In genomic region chr12:622420-622819, GRCh38 we compare ENCODE assay signal across 10 cellular contexts.
A peak's percentile ranks its signal among the peaks of the same experiment; 100 is the strongest.
DNase-seq lines count a peak whose midpoint lies in the region; TF ChIP-seq lines count a peak whose summit lies in the region.
"Had no signal": no experiment of that assay in that cellular context is flagged by ENCODE, and none has a peak within 500 bp of the region (broad histone marks: within the 10 kb centered on the region; RNA-seq: fewer than 3 reads in every experiment).

No MANE protein-coding gene starts in this region.

- peak overlapping the region; percentile 66 for H3K4me3 Mint-ChIP-seq in activated naive CD8-positive, alpha-beta T cell
- H3K4me3 Mint-ChIP-seq in nephron progenitor cell: no peak overlapping the region
- H3K4me3 Mint-ChIP-seq: HFFc6 had no signal

- H3K27me3 Mint-ChIP-seq in activated naive CD8-positive, alpha-beta T cell: no peaks in the 10 kb centered on the region
- H3K27me3 Mint-ChIP-seq in nephron progenitor cell (ENCODE audit: low read depth, poor library complexity): peaks cover 10% of the 10 kb centered on the region

- H3K27ac Mint-ChIP-seq in activated naive CD8-positive, alpha-beta T cell: peak overlapping the region; percentile 89
- peak overlapping the region; percentile 67 for H3K27ac Mint-ChIP-seq in nephron progenitor cell
- H3K27ac Mint-ChIP-seq: HFFc6 had no signal

- H3K4me1 Mint-ChIP-seq in activated naive CD8-positive, alpha-beta T cell (ENCODE audit: low read depth): peaks cover 40% of the 10 kb centered on the region
- H3K4me1 Mint-ChIP-seq in nephron progenitor cell: peaks cover 28% of the 10 kb centered on the region

- H3K36me3 ChIP-seq in KOPT-K1 (ENCODE audit: insufficient read depth, low read length): no peaks in the 10 kb centered on the region

- no peaks in the 10 kb centered on the region for H3K36me3 Mint-ChIP-seq in activated naive CD8-positive, alpha-beta T cell
- no peaks in the 10 kb centered on the region for H3K36me3 Mint-ChIP-seq in nephron progenitor cell (ENCODE audit: low read depth)

- H3K9me3 ChIP-seq in KOPT-K1 (ENCODE audit: insufficient read depth, low read length, poor library complexity, severe bottlenecking): no peaks in the 10 kb centered on the region

- DNase-seq in GDM1 (lab: John Stamatoyannopoulos, UW) (peak; percentile 33), nephron progenitor cell (no peak), LoVo (ENCODE audit: low spot score) (no peak), NCI-H1048 (lab: John Stamatoyannopoulos, UW) (no peak), AG08396 (ENCODE audit: low spot score) (no peak)
- DNase-seq: HFFc6, NCI-H187 treated with DMSO at 0.1 percent for 48 hours, substantia nigra had no signal

- H3K9me3 Mint-ChIP-seq in activated naive CD8-positive, alpha-beta T cell (ENCODE audit: low read depth): no peaks in the 10 kb centered on the region
- no peaks in the 10 kb centered on the region for H3K9me3 Mint-ChIP-seq in nephron progenitor cell
- H3K9me3 Mint-ChIP-seq: HFFc6 had no signal

- peak overlapping the region; percentile 14 for H3K27ac ChIP-seq in KOPT-K1 (ENCODE audit: low read depth, low read length, poor library complexity, severe bottlenecking)

- TF ChIP-seq CTCF in nephron progenitor cell (IDR thresholded peaks at IDR 0.05): no peak
